In genomic region chr5:170681013-170681433, GRCh38 we compare ENCODE assay signal across 8 cellular contexts.
DNase-seq lines count a peak whose midpoint lies in the region; ATAC-seq lines count a peak whose summit lies in the region.

No MANE protein-coding gene starts in this region.

- no peak overlapping the region for H3K27ac ChIP-seq in right cardiac atrium (ENCODE audit: low read length)

- H3K27me3 ChIP-seq in right cardiac atrium (ENCODE audit: control insufficient read depth, insufficient read depth) = no peaks in the 10 kb centered on the region

- H3K4me3 ChIP-seq in right cardiac atrium (ENCODE audit: low read length) = no peak overlapping the region

- ATAC-seq in HG03442 (IDR thresholded peaks at IDR 0.05; ENCODE audit: unreplicated experiment) (peak; percentile 77), right cardiac atrium (peak; percentile 69 to 77)

- no peaks in the 10 kb centered on the region for H3K9me3 ChIP-seq in right cardiac atrium (ENCODE audit: control insufficient read depth, low read length)

- intact Hi-C loops in right cardiac atrium (cut with DNase I) = no loop called here

- 1% methylated on average over 28 of the region's 28 CpGs for WGBS in right cardiac atrium

- peak; percentile 69 for DNase-seq in activated effector memory CD4-positive, alpha-beta T cell treated with anti-CD3 and anti-CD28 coated beads, Interleukin-2, amount 50 U/mL, for 16 hours
- no peak for DNase-seq in activated effector memory CD4-positive, alpha-beta T cell treated with Interleukin-2 at 50 U/mL for 16 hours
- peak; percentile 3 for DNase-seq in activated CD8-positive, alpha-beta memory T cell treated with anti-CD3 and anti-CD28 coated beads, Interleukin-2, amount 50 U/mL, for 24 hours (ENCODE audit: extremely low read depth)
- DNase-seq in right cardiac atrium = peak; percentile 22 to 70 (median 57)
- peak; percentile 22 to 23 for DNase-seq in stimulated activated CD4-positive, alpha-beta T cell treated with anti-CD3 and anti-CD28 coated beads, Interleukin-15, amount 100 ng/mL, for 48 hours (ENCODE audit: low read depth in 2 of 2)
- DNase-seq in globus pallidus (ENCODE audit: low spot score) = no peak
- no peak for DNase-seq in NAMALWA (ENCODE audit: low spot score)

- H3K4me1 ChIP-seq in right cardiac atrium (ENCODE audit: control insufficient read depth, insufficient read depth, low read length) = no peaks in the 10 kb centered on the region

Comparison
In these comparisons a context has a peak if more than half of its experiments do, and no peak if none do; other contexts are left out.
1. DNase-seq: peak in activated effector memory CD4-positive, alpha-beta T cell treated with anti-CD3 and anti-CD28 coated beads, Interleukin-2, amount 50 U/mL, for 16 hours (single experiment), activated CD8-positive, alpha-beta memory T cell treated with anti-CD3 and anti-CD28 coated beads, Interleukin-2, amount 50 U/mL, for 24 hours (single experiment), right cardiac atrium (3 of 3) and stimulated activated CD4-positive, alpha-beta T cell treated with anti-CD3 and anti-CD28 coated beads, Interleukin-15, amount 100 ng/mL, for 48 hours (2 of 2); none in activated effector memory CD4-positive, alpha-beta T cell treated with Interleukin-2 at 50 U/mL for 16 hours (single experiment), globus pallidus (single experiment) and NAMALWA (single experiment).